ENCODE assay signal across 29 cellular contexts in the genomic region with DNA sequence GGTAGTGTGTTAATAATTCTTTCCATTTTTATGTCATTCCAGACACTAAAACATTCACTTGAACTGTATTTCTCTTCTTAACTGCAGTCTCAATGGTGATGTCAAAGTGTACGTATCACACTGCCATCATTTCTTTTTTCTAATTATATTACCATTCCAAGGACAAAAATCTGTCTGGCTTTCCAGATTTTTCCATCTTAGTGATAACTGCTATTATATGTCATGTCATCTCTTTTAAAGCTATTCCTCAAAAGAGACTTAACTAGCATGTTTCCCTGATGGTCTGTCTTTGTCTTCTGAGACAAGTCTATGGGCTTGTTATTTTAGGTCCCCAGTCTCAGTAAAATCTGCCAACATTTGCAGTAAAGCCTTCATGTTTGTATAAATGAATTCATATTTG.
DNase-seq lines count a peak whose midpoint lies in the region; TF ChIP-seq lines count a peak whose summit lies in the region.
"Had no signal": no experiment of that assay in that cellular context is flagged by ENCODE, and none has a peak within 500 bp of the region (broad histone marks: within the 10 kb centered on the region; RNA-seq: fewer than 3 reads in every experiment).

No MANE protein-coding gene starts in this region.

- peaks cover 1% of the 10 kb centered on the region for H3K9me3 ChIP-seq in neural cell (ENCODE audit: low read length)
- H3K9me3 ChIP-seq: A549, BE2C, BLaER1, Caco-2 had no signal

- TF ChIP-seq CTCF in neural cell (IDR thresholded peaks at IDR 0.05; ENCODE audit: poor library complexity, severe bottlenecking) (no peak), nephron progenitor cell (IDR thresholded peaks at IDR 0.05) (no peak)

- H3K36me3 ChIP-seq in neural cell (ENCODE audit: insufficient read depth, low read length) = no peaks in the 10 kb centered on the region
- H3K36me3 ChIP-seq: BE2C; BLaER1; BLaER1 treated with 17β-estradiol and CSF1 and Interleukin-3, amounts not matched to agents 10 nM and 100 nM had no signal

- H3K9me2 ChIP-seq in neural cell (ENCODE audit: insufficient read depth, low read length) = no peaks in the 10 kb centered on the region

- H2AFZ ChIP-seq in neural cell (ENCODE audit: low read depth, low read length) = no peak overlapping the region

- H3K27ac Mint-ChIP-seq in nephron progenitor cell = no peak overlapping the region
- H3K27ac Mint-ChIP-seq: B cell; CD14-positive monocyte; CD4-positive, alpha-beta memory T cell; CD4-positive, alpha-beta T cell; CD4-positive, CD25-positive, alpha-beta regulatory T cell; CD8-positive, alpha-beta memory T cell; CD8-positive, alpha-beta T cell had no signal

- H3K9ac ChIP-seq in neural cell (ENCODE audit: low read length) = no peak overlapping the region
- H3K9ac ChIP-seq: BLaER1; BLaER1 treated with 17β-estradiol and CSF1 and Interleukin-3, amounts not matched to agents 10 nM and 100 nM had no signal

- peaks cover 6% of the 10 kb centered on the region for H3K36me3 Mint-ChIP-seq in nephron progenitor cell (ENCODE audit: low read depth)
- H3K36me3 Mint-ChIP-seq: CD14-positive monocyte; CD4-positive, alpha-beta memory T cell; CD4-positive, CD25-positive, alpha-beta regulatory T cell; CD8-positive, alpha-beta memory T cell; CD8-positive, alpha-beta T cell had no signal

- no peaks in the 10 kb centered on the region for H3F3A ChIP-seq in neural cell (ENCODE audit: insufficient read depth, low read length, poor library complexity, severe bottlenecking)

- no peak overlapping the region for H3K4me2 ChIP-seq in neural cell (ENCODE audit: low read length)
- H3K4me2 ChIP-seq: A549; BLaER1; BLaER1 treated with 17β-estradiol and CSF1 and Interleukin-3, amounts not matched to agents 10 nM and 100 nM had no signal

- H3K4me3 ChIP-seq in neural cell (ENCODE audit: low read length) = no peak overlapping the region
- H3K4me3 ChIP-seq: A549; BLaER1; BLaER1 treated with 17β-estradiol and CSF1 and Interleukin-3, amounts not matched to agents 10 nM and 100 nM had no signal

- H3K4me3 Mint-ChIP-seq in nephron progenitor cell = no peak overlapping the region
- H3K4me3 Mint-ChIP-seq: B cell; CD14-positive monocyte; CD4-positive, alpha-beta memory T cell; CD4-positive, alpha-beta T cell; CD4-positive, CD25-positive, alpha-beta regulatory T cell; CD8-positive, alpha-beta memory T cell; CD8-positive, alpha-beta T cell had no signal

- TF ChIP-seq RAD21 in neural cell (conservative IDR thresholded peaks at IDR 0.05) = no peak

- H3K9me3 Mint-ChIP-seq in nephron progenitor cell = peaks cover 11% of the 10 kb centered on the region

- H3K4me1 Mint-ChIP-seq in nephron progenitor cell = no peaks in the 10 kb centered on the region
- H3K4me1 Mint-ChIP-seq: B cell; CD14-positive monocyte; CD4-positive, alpha-beta memory T cell; CD4-positive, CD25-positive, alpha-beta regulatory T cell; CD8-positive, alpha-beta memory T cell had no signal

- no peak for DNase-seq in nephron progenitor cell
- DNase-seq: 8988T; ACHN; AML-193; BE2C; C1 segment of cervical spinal cord; Caco-2; Calu3; CD4-positive, alpha-beta memory T cell; CD4-positive, alpha-beta T cell; CD4-positive, CD25-positive, alpha-beta regulatory T cell; CD8-positive, alpha-beta memory T cell; CD8-positive, alpha-beta T cell; COR-L47; DMS 273 treated with DMSO at 0.1 percent for 48 hours; DMS153; DMS53; DMS79; DMS79 treated with DMSO at 0.1 percent for 48 hours; DND-41; EL had no signal

- H3K27me3 ChIP-seq in neural cell (ENCODE audit: insufficient read depth, low read depth, low read length) = no peaks in the 10 kb centered on the region
- H3K27me3 ChIP-seq: BE2C; BLaER1; BLaER1 treated with 17β-estradiol and CSF1 and Interleukin-3, amounts not matched to agents 10 nM and 100 nM had no signal

- no peak overlapping the region for H3K27ac ChIP-seq in neural cell (ENCODE audit: low read length)
- H3K27ac ChIP-seq: 22Rv1; A549; BLaER1; BLaER1 treated with 17β-estradiol and CSF1 and Interleukin-3, amounts not matched to agents 10 nM and 100 nM; C4-2B had no signal

- H3K27me3 Mint-ChIP-seq in nephron progenitor cell (ENCODE audit: low read depth, poor library complexity) = no peaks in the 10 kb centered on the region
- H3K27me3 Mint-ChIP-seq: B cell; CD4-positive, alpha-beta memory T cell; CD4-positive, alpha-beta T cell; CD4-positive, CD25-positive, alpha-beta regulatory T cell had no signal

- peak; percentile 85 for TF ChIP-seq EP300 in neural cell (conservative IDR thresholded peaks at IDR 0.05; ENCODE audit: poor library complexity, severe bottlenecking)

- no peaks in the 10 kb centered on the region for H3K79me2 ChIP-seq in neural cell (replicated peaks; ENCODE audit: insufficient read depth, low read length)

- no peaks in the 10 kb centered on the region for H4K20me1 ChIP-seq in neural cell (ENCODE audit: insufficient read depth)
- H4K20me1 ChIP-seq: BLaER1; BLaER1 treated with 17β-estradiol and CSF1 and Interleukin-3, amounts not matched to agents 10 nM and 100 nM had no signal

TF ChIP-seq in neural cell, 6 proteins besides CTCF, POLR2A, EP300 and RAD21:
- TF ChIP-seq TAF1 (IDR thresholded peaks at IDR 0.05; ENCODE audit: low read depth) (no peak), EZH2 (IDR thresholded peaks at IDR 0.05; ENCODE audit: borderline replicate concordance, insufficient read depth, low read length, poor library complexity, severe bottlenecking) (no peak), POLR2AphosphoS5 (IDR thresholded peaks at IDR 0.05) (peak; percentile 48), REST (IDR thresholded peaks at IDR 0.05; ENCODE audit: borderline replicate concordance) (peak; percentile 93), SMC3 (conservative IDR thresholded peaks at IDR 0.05; ENCODE audit: poor library complexity) (no peak), MXI1 (conservative IDR thresholded peaks at IDR 0.05; ENCODE audit: poor library complexity, severe bottlenecking) (no peak)
TF ChIP-seq in neural cell: peak in this region for 2.
